Comparison of ENCODE assay signal across 9 cellular contexts in genomic region chr7:44977956-44978355, GRCh38. TPM values are rescaled to one million over a fixed set of nuclear protein-coding genes. Genes with fewer than 3 reads are reported as not detected.
DNase-seq lines count a peak whose midpoint lies in the region; ATAC-seq and TF ChIP-seq lines count a peak whose summit lies in the region.
"Had no signal": no experiment of that assay in that cellular context is flagged by ENCODE, and none has a peak within 500 bp of the region (broad histone marks: within the 10 kb centered on the region; RNA-seq: fewer than 3 reads in every experiment).

No MANE protein-coding gene starts in this region.

- ATAC-seq in HG02884 (IDR thresholded peaks at IDR 0.05; ENCODE audit: unreplicated experiment) (no peak), GM21786 (IDR thresholded peaks at IDR 0.05; ENCODE audit: unreplicated experiment) (no peak)

- WGBS in suprapubic skin: 72% methylated on average over 6 of the region's 6 CpGs

- POLR2A ChIA-PET in activated CD4-positive, alpha-beta T cell treated with anti-CD3 and anti-CD28 coated beads, Interleukin-2, amount 10 ng/mL, durations not matched to agents 7 days and 5 days (lab: Charles Lee): interaction anchor here (0.7 to 1.1 kb wide), 4 partner anchors 10 to 158 kb away, joined by 3 to 6 read pairs (median 4); no protein-coding TSS in a partner anchor

- TF ChIP-seq EP300 in suprapubic skin (IDR thresholded peaks at IDR 0.05): no peak

- H3K4me1 ChIP-seq in effector memory CD4-positive, alpha-beta T cell (ENCODE audit: control insufficient read depth, insufficient read depth, low read length, poor library complexity, severe bottlenecking): peaks cover 67% of the 10 kb centered on the region
- peaks cover 35% of the 10 kb centered on the region for H3K4me1 ChIP-seq in suprapubic skin
- H3K4me1 ChIP-seq: breast epithelium had no signal

- no peak for TF ChIP-seq POLR2A in suprapubic skin (IDR thresholded peaks at IDR 0.05)

- peaks cover 70% of the 10 kb centered on the region for H3K4me1 Mint-ChIP-seq in activated CD4-positive, alpha-beta T cell treated with anti-CD3 and anti-CD28 coated beads, Interleukin-2, amount 10 ng/mL, durations not matched to agents 7 days and 5 days
- no peaks in the 10 kb centered on the region for H3K4me1 Mint-ChIP-seq in mesothelial cell of epicardium

- no peaks in the 10 kb centered on the region for H3K27me3 ChIP-seq in effector memory CD4-positive, alpha-beta T cell (replicated peaks; ENCODE audit: control insufficient read depth, insufficient read depth, low read length, poor library complexity, severe bottlenecking)
- no peaks in the 10 kb centered on the region for H3K27me3 ChIP-seq in suprapubic skin
- H3K27me3 ChIP-seq: breast epithelium had no signal

- CTCF ChIA-PET in activated CD4-positive, alpha-beta T cell treated with anti-CD3 and anti-CD28 coated beads, Interleukin-2, amount 10 ng/mL, durations not matched to agents 7 days and 5 days (lab: Charles Lee): interaction anchor here (0.7 to 1.3 kb wide), 3 partner anchors 23 to 137 kb away, joined by 3 to 5 read pairs (median 4); no protein-coding TSS in a partner anchor

- H3K27me3 Mint-ChIP-seq in activated CD4-positive, alpha-beta T cell treated with anti-CD3 and anti-CD28 coated beads, Interleukin-2, amount 10 ng/mL, durations not matched to agents 7 days and 5 days: no peaks in the 10 kb centered on the region
- H3K27me3 Mint-ChIP-seq in mesothelial cell of epicardium (ENCODE audit: low read depth): no peaks in the 10 kb centered on the region

- peak overlapping the region; percentile 98 for H3K4me3 Mint-ChIP-seq in activated CD4-positive, alpha-beta T cell treated with anti-CD3 and anti-CD28 coated beads, Interleukin-2, amount 10 ng/mL, durations not matched to agents 7 days and 5 days
- no peak overlapping the region for H3K4me3 Mint-ChIP-seq in mesothelial cell of epicardium

- no peaks in the 10 kb centered on the region for H3K9me3 ChIP-seq in effector memory CD4-positive, alpha-beta T cell (ENCODE audit: control insufficient read depth, low read length)
- H3K9me3 ChIP-seq in suprapubic skin: no peaks in the 10 kb centered on the region
- H3K9me3 ChIP-seq: breast epithelium had no signal

- TF ChIP-seq CTCF in suprapubic skin (IDR thresholded peaks at IDR 0.05): no peak
- TF ChIP-seq CTCF in mesothelial cell of epicardium (IDR thresholded peaks at IDR 0.05; ENCODE audit: unreplicated experiment): no peak

- peaks cover 75% of the 10 kb centered on the region for H3K36me3 Mint-ChIP-seq in activated CD4-positive, alpha-beta T cell treated with anti-CD3 and anti-CD28 coated beads, Interleukin-2, amount 10 ng/mL, durations not matched to agents 7 days and 5 days (ENCODE audit: low read depth)
- peaks cover 15% of the 10 kb centered on the region for H3K36me3 Mint-ChIP-seq in mesothelial cell of epicardium

- H3K36me3 ChIP-seq in effector memory CD4-positive, alpha-beta T cell (ENCODE audit: control insufficient read depth, insufficient read depth, low read length): peaks cover 45% of the 10 kb centered on the region
- H3K36me3 ChIP-seq in suprapubic skin: peaks cover 14% of the 10 kb centered on the region

- no peaks in the 10 kb centered on the region for H3K9me3 Mint-ChIP-seq in activated CD4-positive, alpha-beta T cell treated with anti-CD3 and anti-CD28 coated beads, Interleukin-2, amount 10 ng/mL, durations not matched to agents 7 days and 5 days
- H3K9me3 Mint-ChIP-seq in mesothelial cell of epicardium: no peaks in the 10 kb centered on the region

- peak overlapping the region; percentile 77 for H3K4me3 ChIP-seq in effector memory CD4-positive, alpha-beta T cell (ENCODE audit: insufficient read depth, low read depth, low read length, poor library complexity, severe bottlenecking)
- peak overlapping the region; percentile 22 for H3K4me3 ChIP-seq in suprapubic skin

- peak overlapping the region; percentile 93 for H3K27ac ChIP-seq in effector memory CD4-positive, alpha-beta T cell (ENCODE audit: insufficient read depth, low read length, poor library complexity, severe bottlenecking)
- peak overlapping the region; percentile 9 for H3K27ac ChIP-seq in suprapubic skin

- no peak for DNase-seq in activated CD4-positive, alpha-beta T cell treated with anti-CD3 and anti-CD28 coated beads, Interleukin-2, amount 10 ng/mL, durations not matched to agents 7 days and 5 days
- no peak for DNase-seq in activated CD4-positive, alpha-beta T cell treated with anti-CD3 and anti-CD28 coated beads, Interleukin-2, amount 50 U/mL, for 1 hour
- DNase-seq in NCI-H345 treated with DMSO at 0.1 percent for 48 hours (lab: John Stamatoyannopoulos, UW; ENCODE audit: unreplicated experiment) (peak; percentile 52), suprapubic skin (ENCODE audit: low spot score in 2 of 2) (peak in 1 of 2 donors; percentile 44), mesothelial cell of epicardium (ENCODE audit: low spot score in 2 of 2, unreplicated experiment in 2 of 2) (no peak)
- no peak for DNase-seq in effector memory CD4-positive, alpha-beta T cell

- H3K27ac Mint-ChIP-seq in activated CD4-positive, alpha-beta T cell treated with anti-CD3 and anti-CD28 coated beads, Interleukin-2, amount 10 ng/mL, durations not matched to agents 7 days and 5 days: peak overlapping the region; percentile 95
- no peak overlapping the region for H3K27ac Mint-ChIP-seq in mesothelial cell of epicardium

RNA-seq across cellular contexts. Expression of gene MYO1G, which starts 0.9 kb away (rescaled TPM):
- total RNA-seq in activated CD4-positive, alpha-beta T cell treated with anti-CD3 and anti-CD28 coated beads, Interleukin-2, amount 10 ng/mL, durations not matched to agents 7 days and 5 days: 100 to 1,000 TPM; 414 to 457 TPM
- 1 to 10 TPM in 3 of 4 donors, under 1 TPM in 1; 0.68 to 4.5 (median 1.6) TPM for total RNA-seq in suprapubic skin
- total RNA-seq in mesothelial cell of epicardium: 0.65 to 0.69 TPM (median 0.66 TPM) in 3 replicates

RNA-seq across cellular contexts. Expression of gene CCM2, which starts 22.0 kb away (rescaled TPM):
- total RNA-seq in activated CD4-positive, alpha-beta T cell treated with anti-CD3 and anti-CD28 coated beads, Interleukin-2, amount 10 ng/mL, durations not matched to agents 7 days and 5 days: 100 to 1,000 TPM; 134 TPM
- total RNA-seq in suprapubic skin (10 to 100 TPM; 34.3 to 42.3 (median 35.9) TPM), mesothelial cell of epicardium (32.3 to 35.1 TPM (median 34.1 TPM) in 3 replicates)

Comparison
In these comparisons a context has a peak if more than half of its experiments do, and no peak if none do; other contexts are left out.
1. RNA of gene MYO1G, which starts 0.9 kb away (total RNA-seq): 414 to 457 TPM in activated CD4-positive, alpha-beta T cell treated with anti-CD3 and anti-CD28 coated beads, Interleukin-2, amount 10 ng/mL, durations not matched to agents 7 days and 5 days; 0.68 to 4.5 TPM in suprapubic skin and 0.65 to 0.69 TPM in mesothelial cell of epicardium; every median in the first group is over 10 times any median in the second.